8 cellular contexts compared by ENCODE assay signal in the genomic region with DNA sequence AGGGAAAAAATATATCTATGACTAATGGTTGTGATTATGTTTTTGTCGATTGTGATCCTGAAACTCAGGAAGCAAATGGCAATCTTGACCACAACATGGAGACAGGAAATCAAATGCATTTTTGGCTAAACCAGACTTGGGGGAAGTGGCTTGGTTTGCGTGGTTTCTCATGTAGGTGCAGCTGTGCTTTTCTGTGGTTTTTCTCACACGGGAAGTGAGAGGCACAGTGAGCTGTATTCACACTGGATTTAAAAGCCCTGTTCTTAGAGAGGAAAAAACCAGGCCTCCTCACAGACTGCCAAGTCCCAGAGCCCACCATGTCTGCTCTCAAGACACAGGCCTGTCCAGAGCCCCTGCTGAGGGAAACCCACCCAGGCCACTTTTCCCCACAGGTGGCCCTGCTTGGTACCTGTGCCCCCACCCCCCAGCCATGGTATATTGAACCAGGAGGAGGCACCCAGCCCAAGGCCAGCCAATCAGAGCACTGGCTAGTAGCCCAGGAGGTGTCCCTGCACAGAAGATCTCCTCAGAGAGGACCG. TPM values are rescaled to one million over a fixed set of nuclear protein-coding genes. Genes with fewer than 3 reads are reported as not detected.
DNase-seq lines count a peak whose midpoint lies in the region; ATAC-seq and TF ChIP-seq lines count a peak whose summit lies in the region.

No MANE protein-coding gene starts in this region.

- H3K27ac Mint-ChIP-seq in activated naive CD8-positive, alpha-beta T cell = peak overlapping the region; percentile 78

- peak overlapping the region; percentile 86 for H3K27ac ChIP-seq in hepatocyte
- H3K27ac ChIP-seq in stomach = peak overlapping the region in 4 of 5 donors; percentile 65 to 80 (median 72)

- no peak for TF ChIP-seq CTCF in hepatocyte (IDR thresholded peaks at IDR 0.05; ENCODE audit: poor library complexity)
- no peak for TF ChIP-seq CTCF in stomach (IDR thresholded peaks at IDR 0.05)

- no peak overlapping the region for H2AFZ ChIP-seq in hepatocyte

- H3K27me3 ChIP-seq in hepatocyte (no peaks in the 10 kb centered on the region), stomach (no peaks in the 10 kb centered on the region)

- H3K4me3 ChIP-seq in hepatocyte (no peak overlapping the region), stomach (no peak overlapping the region)

- no peaks in the 10 kb centered on the region for H3K4me1 ChIP-seq in hepatocyte (ENCODE audit: insufficient read depth)
- H3K4me1 ChIP-seq in stomach = peaks cover 0 to 34% (median 20%) of the 10 kb centered on the region in 4 donors

- TF ChIP-seq EP300 in stomach (IDR thresholded peaks at IDR 0.05) = no peak

- H3K4me3 Mint-ChIP-seq in activated naive CD8-positive, alpha-beta T cell = peak overlapping the region; percentile 57

- ATAC-seq in GM18868 (IDR thresholded peaks at IDR 0.05; ENCODE audit: unreplicated experiment) (peak; percentile 91), HG02970 (IDR thresholded peaks at IDR 0.05; ENCODE audit: low FRiP score, unreplicated experiment) (peak; percentile 77)

- H3K36me3 Mint-ChIP-seq in activated naive CD8-positive, alpha-beta T cell = peaks cover 8% of the 10 kb centered on the region

- no peaks in the 10 kb centered on the region for H3K79me2 ChIP-seq in hepatocyte

- H4K20me1 ChIP-seq in hepatocyte (ENCODE audit: insufficient read depth, poor library complexity, severe bottlenecking) = no peaks in the 10 kb centered on the region

- DNase-seq in RPMI8226 (peak; percentile 91), hepatocyte (ENCODE audit: low spot score) (no peak), stomach (no peak), DMS53 (lab: John Stamatoyannopoulos, UW) (no peak), C1 segment of cervical spinal cord (lab: John Stamatoyannopoulos, UW) (no peak)

- TF ChIP-seq POLR2A in stomach (IDR thresholded peaks at IDR 0.05) = no peak

- 84% methylated on average over 4 of the region's 4 CpGs for WGBS in hepatocyte (ENCODE audit: low lambda C conversion rate, missing lambda C conversion rate)
- WGBS in stomach, 5 donors = 47 to 77% (median 63%) methylated on average over 4 of the region's 4 CpGs

- H3K9me3 ChIP-seq in hepatocyte (ENCODE audit: low read depth) (no peaks in the 10 kb centered on the region), stomach (no peaks in the 10 kb centered on the region)

- H3K9me2 ChIP-seq in hepatocyte (replicated peaks; ENCODE audit: insufficient read depth) = no peaks in the 10 kb centered on the region

- no peaks in the 10 kb centered on the region for H3K36me3 ChIP-seq in hepatocyte (replicated peaks; ENCODE audit: insufficient read depth, low read depth)
- peaks cover 0 to 22% (median 14%) of the 10 kb centered on the region in 4 donors for H3K36me3 ChIP-seq in stomach

- H3K4me2 ChIP-seq in hepatocyte = peak overlapping the region; percentile 18

- intact Hi-C loops in stomach (cut with DNase I; ENCODE audit: low total_unique reads) = no loop called here

- H3K9me3 Mint-ChIP-seq in activated naive CD8-positive, alpha-beta T cell (ENCODE audit: low read depth) = no peaks in the 10 kb centered on the region

- peaks cover 50% of the 10 kb centered on the region for H3K4me1 Mint-ChIP-seq in activated naive CD8-positive, alpha-beta T cell (ENCODE audit: low read depth)

- H3K27me3 Mint-ChIP-seq in activated naive CD8-positive, alpha-beta T cell = peaks cover 12% of the 10 kb centered on the region

RNA-seq across cellular contexts. Expression of a gene that starts 46.2 kb away (rescaled TPM):
- 37.6 and 37.9 TPM in 2 replicates for total RNA-seq in hepatocyte
- polyA plus RNA-seq in hepatocyte = 28.4 and 30.2 TPM in 2 replicates
- total RNA-seq in stomach = 100 to 1,000 TPM in 1 of 5 donors, 10 to 100 TPM in 3, 1 to 10 TPM in 1; 2.9 to 102 (median 23.0) TPM
- 10 to 100 TPM in 2 of 3 donors, 1 to 10 TPM in 1; 8.1 to 12.5 (median 10.3) TPM for polyA plus RNA-seq in stomach

RNA-seq across cellular contexts. Expression of a gene that starts 46.3 kb away (rescaled TPM):
- 23.0 and 25.3 TPM in 2 replicates for total RNA-seq in hepatocyte
- polyA plus RNA-seq in hepatocyte = 18.7 and 21.6 TPM in 2 replicates
- 10 to 100 TPM; 18.1 to 46.7 (median 34.1) TPM for total RNA-seq in stomach
- 10 to 100 TPM; 13.9 to 21.7 (median 14.7) TPM for polyA plus RNA-seq in stomach
